In the genomic region with DNA sequence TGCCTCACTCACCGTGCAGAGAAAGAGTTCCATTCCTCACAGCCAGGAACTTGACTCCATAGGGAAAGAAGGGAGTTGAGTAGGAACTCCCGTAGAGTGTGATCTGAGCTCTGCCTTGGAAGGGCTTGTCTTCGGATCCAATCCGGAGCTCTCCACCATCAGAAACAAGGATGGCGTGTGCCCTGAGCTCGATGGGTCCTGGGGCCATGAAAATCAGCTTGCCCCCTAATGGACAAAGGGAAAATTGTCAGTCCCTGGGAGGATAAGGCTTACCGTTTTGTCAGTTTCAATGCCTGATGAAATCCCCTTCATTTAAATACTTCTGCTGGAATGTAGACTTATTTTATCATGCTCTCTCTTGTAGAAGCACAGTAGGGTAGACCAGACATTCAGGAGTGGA, we compare ENCODE assay signal across 11 cellular contexts.
A peak's percentile ranks its signal among the peaks of the same experiment; 100 is the strongest.
DNase-seq lines count a peak whose midpoint lies in the region; ATAC-seq, FAIRE-seq and TF ChIP-seq lines count a peak whose summit lies in the region.
"Had no signal": no experiment of that assay in that cellular context is flagged by ENCODE, and none has a peak within 500 bp of the region (broad histone marks: within the 10 kb centered on the region; RNA-seq: fewer than 3 reads in every experiment).

No MANE protein-coding gene starts in this region.

- no peaks in the 10 kb centered on the region for H3K9me3 Mint-ChIP-seq in chondrocyte (ENCODE audit: low read depth)
- H3K9me3 Mint-ChIP-seq: memory B cell had no signal

- TF ChIP-seq CTCF in AG04450 (IDR thresholded peaks at IDR 0.05; ENCODE audit: low read depth, low read length) (peak; percentile 9; the same call in 1 of the 2 replicates), chondrocyte (IDR thresholded peaks at IDR 0.05) (peak; percentile 41)

- CTCF ChIA-PET in AG04450 (lab: Charles Lee): no interaction called here

- no peak overlapping the region for H3K27ac ChIP-seq in AG04450 (ENCODE audit: low read depth, low read length)

- no peak for ATAC-seq in GM21447 (IDR thresholded peaks at IDR 0.05; ENCODE audit: unreplicated experiment)

- no peaks in the 10 kb centered on the region for H3K9me3 ChIP-seq in AG04450 (ENCODE audit: control insufficient read depth, insufficient read depth, low read length)

- H3K27ac Mint-ChIP-seq in chondrocyte (ENCODE audit: unreplicated experiment): no peak overlapping the region
- H3K27ac Mint-ChIP-seq: memory B cell had no signal

- no peak for FAIRE-seq in GM19239 (lab: Jason Lieb, UNC)
- FAIRE-seq: colon had no signal

- H3K4me1 Mint-ChIP-seq in chondrocyte (ENCODE audit: low read depth): no peaks in the 10 kb centered on the region
- H3K4me1 Mint-ChIP-seq: memory B cell had no signal

- H3K36me3 Mint-ChIP-seq in chondrocyte (ENCODE audit: low read depth): no peaks in the 10 kb centered on the region
- H3K36me3 Mint-ChIP-seq: memory B cell had no signal

- POLR2A ChIA-PET in AG04450 (lab: Yijun Ruan, JAX): no interaction called here

- no peaks in the 10 kb centered on the region for H3K27me3 ChIP-seq in AG04450 (ENCODE audit: control insufficient read depth, insufficient read depth, low read length)

- no peak overlapping the region for H3K4me3 Mint-ChIP-seq in chondrocyte (ENCODE audit: unreplicated experiment)
- H3K4me3 Mint-ChIP-seq: memory B cell had no signal

- DNase-seq in AG04450 (ENCODE audit: low read depth, low spot score) (no peak), GM19239 (ENCODE audit: insufficient read length, low spot score) (peak; percentile 12), M059J (ENCODE audit: low read depth) (peak; percentile 23), chondrocyte (ENCODE audit: low spot score) (no peak), putamen (ENCODE audit: low spot score) (no peak), NCI-H2081 treated with DMSO at 0.1 percent for 48 hours (lab: John Stamatoyannopoulos, UW) (no peak)
- DNase-seq in activated CD4-positive, alpha-beta T cell treated with anti-CD3 and anti-CD28 coated beads, Interleukin-2, amount 50 U/mL, for 1 hour: no peak
- DNase-seq: activated CD8-positive, alpha-beta memory T cell treated with anti-CD3 and anti-CD28 coated beads for 24 hours had no signal

- H3K27me3 Mint-ChIP-seq in chondrocyte (ENCODE audit: low read depth): peaks cover 4% of the 10 kb centered on the region

- no peak overlapping the region for H3K4me3 ChIP-seq in AG04450 (ENCODE audit: low read depth, low read length)

Comparison
In these comparisons a context has a peak if more than half of its experiments do, and no peak if none do; other contexts are left out.
1. DNase-seq: peak in GM19239 (single experiment) and M059J (single experiment); none in AG04450 (single experiment), chondrocyte (single experiment), putamen (single experiment), activated CD4-positive, alpha-beta T cell treated with anti-CD3 and anti-CD28 coated beads, Interleukin-2, amount 50 U/mL, for 1 hour (single experiment) and NCI-H2081 treated with DMSO at 0.1 percent for 48 hours (single experiment).